Comparison of ENCODE assay signal across 8 cellular contexts in the genomic region with DNA sequence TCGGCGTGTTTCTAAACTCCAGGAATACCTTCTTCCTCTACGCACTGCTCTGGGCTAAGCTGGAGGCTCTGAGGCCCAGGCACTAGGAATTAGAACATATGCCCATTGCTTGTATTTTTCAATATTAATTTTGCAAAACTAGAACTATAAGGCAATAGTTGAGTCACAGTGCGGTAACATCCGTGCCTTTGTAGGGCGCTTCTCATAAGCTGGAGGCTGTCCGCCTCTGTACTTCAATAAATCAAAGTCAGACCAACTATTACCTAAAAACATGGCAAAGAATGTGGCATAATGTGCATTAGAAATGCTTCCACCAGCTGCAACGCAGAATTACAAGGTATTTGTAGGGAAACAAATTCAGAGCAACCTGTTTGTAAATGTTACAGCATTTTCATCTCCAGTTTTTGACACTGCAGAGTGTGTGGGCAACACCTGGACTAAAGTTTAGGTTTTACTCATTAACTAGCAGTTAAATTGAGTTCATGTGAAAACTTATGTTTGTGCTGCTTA. TPM values are rescaled to one million over a fixed set of nuclear protein-coding genes. Genes with fewer than 3 reads are reported as not detected.
DNase-seq lines count a peak whose midpoint lies in the region; ATAC-seq and TF ChIP-seq lines count a peak whose summit lies in the region.

No MANE protein-coding gene starts in this region.

- 46% methylated on average over 8 of the region's 8 CpGs for WGBS in liver

- peaks cover 9% of the 10 kb centered on the region for H3K36me3 Mint-ChIP-seq in activated CD8-positive, alpha-beta memory T cell treated with anti-CD3 and anti-CD28 coated beads, Interleukin-2, amount 10 ng/mL, durations not matched to agents 7 days and 5 days

- H3K9me3 ChIP-seq in ascending aorta (no peaks in the 10 kb centered on the region), liver (ENCODE audit: control insufficient read depth in 4 of 4, low read length in 3 of 4) (peaks cover 0 to 2% (median 0%) of the 10 kb centered on the region in 4 donors), tibial artery (no peaks in the 10 kb centered on the region)

- peak overlapping the region; percentile 96 for H3K27ac Mint-ChIP-seq in activated CD8-positive, alpha-beta memory T cell treated with anti-CD3 and anti-CD28 coated beads, Interleukin-2, amount 10 ng/mL, durations not matched to agents 7 days and 5 days

- H3K4me3 ChIP-seq in ascending aorta (peak overlapping the region; percentile 72 to 99), liver (ENCODE audit: low read depth in 1 of 3, low read length in 3 of 3) (peak overlapping the region; percentile 74 to 98 (median 87)), tibial artery (peak overlapping the region; percentile 69 to 83)

- H3K27ac ChIP-seq in ascending aorta (peak overlapping the region; percentile 80), liver (ENCODE audit: low read depth in 1 of 2, low read length in 2 of 2) (peak overlapping the region; percentile 49 to 60), tibial artery (peak overlapping the region; percentile 75 to 82)

- TF ChIP-seq CTCF in ascending aorta (IDR thresholded peaks at IDR 0.05) (no peak), liver (IDR thresholded peaks at IDR 0.05; ENCODE audit: low read depth, low read length, missing input control) (no peak), tibial artery (IDR thresholded peaks at IDR 0.05) (no peak)

- CTCF ChIA-PET in activated CD8-positive, alpha-beta memory T cell treated with anti-CD3 and anti-CD28 coated beads, Interleukin-2, amount 10 ng/mL, durations not matched to agents 7 days and 5 days (lab: Charles Lee) = interaction anchor here (1.0 to 1.3 kb wide), 3 partner anchors 30 to 956 kb away, joined by 3 to 4 read pairs (median 3); a partner anchor contains a TSS

- H3K27me3 ChIP-seq in ascending aorta = no peaks in the 10 kb centered on the region
- H3K27me3 ChIP-seq in liver (ENCODE audit: control insufficient read depth in 4 of 4, insufficient read depth in 4 of 4, low read length in 3 of 4) = peaks cover 0 to 4% (median 3%) of the 10 kb centered on the region in 4 donors
- no peaks in the 10 kb centered on the region for H3K27me3 ChIP-seq in tibial artery

- no peak for DNase-seq in activated CD8-positive, alpha-beta memory T cell treated with anti-CD3 and anti-CD28 coated beads, Interleukin-2, amount 10 ng/mL, durations not matched to agents 7 days and 5 days
- DNase-seq in activated CD8-positive, alpha-beta memory T cell treated with anti-CD3 and anti-CD28 coated beads, Interleukin-2, amount 50 U/mL, for 4 hours = no peak
- no peak for DNase-seq in ascending aorta (ENCODE audit: low spot score in 2 of 2)
- DNase-seq in tibial artery = no peak
- DNase-seq in GM03348 (ENCODE audit: low spot score) = no peak
- DNase-seq in left colon = no peak
- DNase-seq in NCI-H446 treated with DMSO at 0.1 percent for 48 hours (lab: John Stamatoyannopoulos, UW) = no peak

- H3K4me1 ChIP-seq in ascending aorta = peaks cover 3 to 14% of the 10 kb centered on the region in 2 donors
- peaks cover 0 to 25% (median 20%) of the 10 kb centered on the region in 4 donors for H3K4me1 ChIP-seq in liver (ENCODE audit: control insufficient read depth in 4 of 4, insufficient read depth in 4 of 4, low read length in 3 of 4)
- H3K4me1 ChIP-seq in tibial artery = peaks cover 0 to 36% (median 13%) of the 10 kb centered on the region in 4 donors

- H3K36me3 ChIP-seq in ascending aorta (no peaks in the 10 kb centered on the region), liver (ENCODE audit: control insufficient read depth in 4 of 4, insufficient read depth in 3 of 4, low read depth in 1 of 4, low read length in 3 of 4) (no peaks in the 10 kb centered on the region), tibial artery (no peaks in the 10 kb centered on the region)

- intact Hi-C loops in ascending aorta (cut with DNase I) = no loop called here
- intact Hi-C loops in tibial artery (cut with DNase I; ENCODE audit: low total_unique reads) = no loop called here
- intact Hi-C loops in left colon (cut with DNase I, micrococcal nuclease) = no loop called here

- peak overlapping the region; percentile 100 for H3K4me3 Mint-ChIP-seq in activated CD8-positive, alpha-beta memory T cell treated with anti-CD3 and anti-CD28 coated beads, Interleukin-2, amount 10 ng/mL, durations not matched to agents 7 days and 5 days

- H3K9ac ChIP-seq in liver (ENCODE audit: low read depth in 1 of 2, low read length in 2 of 2) = no peak overlapping the region

- peaks cover 27% of the 10 kb centered on the region for H3K4me1 Mint-ChIP-seq in activated CD8-positive, alpha-beta memory T cell treated with anti-CD3 and anti-CD28 coated beads, Interleukin-2, amount 10 ng/mL, durations not matched to agents 7 days and 5 days

- H3K9me3 Mint-ChIP-seq in activated CD8-positive, alpha-beta memory T cell treated with anti-CD3 and anti-CD28 coated beads, Interleukin-2, amount 10 ng/mL, durations not matched to agents 7 days and 5 days (ENCODE audit: low read depth) = no peaks in the 10 kb centered on the region

- no peak for ATAC-seq in activated CD8-positive, alpha-beta memory T cell treated with anti-CD3 and anti-CD28 coated beads, Interleukin-2, amount 10 ng/mL, durations not matched to agents 7 days and 5 days
- ATAC-seq in left colon = no peak

- TF ChIP-seq RAD21 in liver (IDR thresholded peaks at IDR 0.05) = no peak

- H3K27me3 Mint-ChIP-seq in activated CD8-positive, alpha-beta memory T cell treated with anti-CD3 and anti-CD28 coated beads, Interleukin-2, amount 10 ng/mL, durations not matched to agents 7 days and 5 days = peaks cover 21% of the 10 kb centered on the region

TF ChIP-seq in liver, 16 proteins besides CTCF, POLR2A, EP300 and RAD21:
- TF ChIP-seq GABPA (IDR thresholded peaks at IDR 0.05 in 1 of 2, conservative IDR thresholded peaks at IDR 0.05 in 1 of 2) (no peak), NR2F2 (IDR thresholded peaks at IDR 0.05) (peak; percentile 3)

RNA-seq across cellular contexts. Expression of a gene that starts 0.4 kb away (rescaled TPM):
- 10 to 100 TPM; 16.4 to 18.3 TPM for total RNA-seq in activated CD8-positive, alpha-beta memory T cell treated with anti-CD3 and anti-CD28 coated beads, Interleukin-2, amount 10 ng/mL, durations not matched to agents 7 days and 5 days
- total RNA-seq in ascending aorta = 13.7 TPM
- 10 to 100 TPM; 11.7 to 16.1 TPM for total RNA-seq in liver
- polyA plus RNA-seq in liver = 10 to 100 TPM in 1 of 2 donors, 1 to 10 TPM in 1; 6.5 to 12.9 TPM
- total RNA-seq in left colon = 10 to 100 TPM; 26.4 to 29.7 TPM
